ENCODE assay signal across 28 cellular contexts in genomic region chr3:166457382-166457781, GRCh38.
"Had no signal": no experiment of that assay in that cellular context is flagged by ENCODE, and none has a peak within 500 bp of the region (broad histone marks: within the 10 kb centered on the region; RNA-seq: fewer than 3 reads in every experiment).

No MANE protein-coding gene starts in this region.

- H3K4me3 ChIP-seq: colonic mucosa, coronary artery, dorsolateral prefrontal cortex, esophagus muscularis mucosa, esophagus squamous epithelium, gastrocnemius medialis, gastroesophageal sphincter, heart left ventricle, heart right ventricle, hepatocyte had no signal

- H3K79me2 ChIP-seq: hepatocyte had no signal

- H3K4me3 Mint-ChIP-seq: dendritic cell treated with granulocyte-macrophage colony-stimulating factor and Interleukin-4, amounts not matched to agents 40 ng/mL and 50 ng/mL, for 4 days; effector memory CD8-positive, alpha-beta T cell; endodermal cell had no signal

- H3K4me1 ChIP-seq: colonic mucosa, esophagus muscularis mucosa, esophagus squamous epithelium, foreskin keratinocyte, gastrocnemius medialis, gastroesophageal sphincter, heart left ventricle, heart right ventricle had no signal

- H3K27me3 Mint-ChIP-seq: dendritic cell treated with granulocyte-macrophage colony-stimulating factor and Interleukin-4, amounts not matched to agents 40 ng/mL and 50 ng/mL, for 4 days; effector memory CD8-positive, alpha-beta T cell had no signal

- H3K9me3 ChIP-seq: colonic mucosa, esophagus muscularis mucosa, esophagus squamous epithelium, gastrocnemius medialis, gastroesophageal sphincter, heart left ventricle, heart right ventricle had no signal

- FAIRE-seq: endothelial cell of umbilical vein, frontal cortex had no signal

- H3K27ac Mint-ChIP-seq: dendritic cell treated with granulocyte-macrophage colony-stimulating factor and Interleukin-4, amounts not matched to agents 40 ng/mL and 50 ng/mL, for 4 days; effector memory CD8-positive, alpha-beta T cell; endodermal cell had no signal

- ATAC-seq: effector memory CD8-positive, alpha-beta T cell; esophagus mucosa; foreskin keratinocyte; gastrocnemius medialis; gastroesophageal sphincter; heart left ventricle; heart right ventricle had no signal

- H3K36me3 ChIP-seq: colonic mucosa, esophagus muscularis mucosa, esophagus squamous epithelium, gastrocnemius medialis, gastroesophageal sphincter, heart left ventricle, heart right ventricle had no signal

- H2AFZ ChIP-seq: hepatocyte had no signal

- H3K27me3 ChIP-seq: colonic mucosa, dorsolateral prefrontal cortex, esophagus muscularis mucosa, esophagus squamous epithelium, foreskin keratinocyte, gastrocnemius medialis, gastroesophageal sphincter, heart left ventricle, heart right ventricle, hepatocyte had no signal

- DNase-seq: colonic mucosa; cortex of kidney; dermis blood vessel endothelial cell; dorsolateral prefrontal cortex; effector CD4-positive, alpha-beta T cell; effector CD8-positive, alpha-beta T cell; effector memory CD4-positive, alpha-beta T cell; effector memory CD8-positive, alpha-beta T cell; endodermal cell; erythroblast; esophagus squamous epithelium; foreskin fibroblast; foreskin keratinocyte; foreskin melanocyte; gastrocnemius medialis; glutamatergic neuron; head of caudate nucleus; heart left ventricle; heart right ventricle had no signal

- H3K27ac ChIP-seq: colonic mucosa, coronary artery, dorsolateral prefrontal cortex, epithelial cell of prostate, esophagus muscularis mucosa, esophagus squamous epithelium, foreskin keratinocyte, gastrocnemius medialis, gastroesophageal sphincter, heart left ventricle, heart right ventricle, hepatocyte had no signal

- H3K9me3 Mint-ChIP-seq: endodermal cell had no signal

- H3K4me2 ChIP-seq: hepatocyte had no signal
